In the genomic region with DNA sequence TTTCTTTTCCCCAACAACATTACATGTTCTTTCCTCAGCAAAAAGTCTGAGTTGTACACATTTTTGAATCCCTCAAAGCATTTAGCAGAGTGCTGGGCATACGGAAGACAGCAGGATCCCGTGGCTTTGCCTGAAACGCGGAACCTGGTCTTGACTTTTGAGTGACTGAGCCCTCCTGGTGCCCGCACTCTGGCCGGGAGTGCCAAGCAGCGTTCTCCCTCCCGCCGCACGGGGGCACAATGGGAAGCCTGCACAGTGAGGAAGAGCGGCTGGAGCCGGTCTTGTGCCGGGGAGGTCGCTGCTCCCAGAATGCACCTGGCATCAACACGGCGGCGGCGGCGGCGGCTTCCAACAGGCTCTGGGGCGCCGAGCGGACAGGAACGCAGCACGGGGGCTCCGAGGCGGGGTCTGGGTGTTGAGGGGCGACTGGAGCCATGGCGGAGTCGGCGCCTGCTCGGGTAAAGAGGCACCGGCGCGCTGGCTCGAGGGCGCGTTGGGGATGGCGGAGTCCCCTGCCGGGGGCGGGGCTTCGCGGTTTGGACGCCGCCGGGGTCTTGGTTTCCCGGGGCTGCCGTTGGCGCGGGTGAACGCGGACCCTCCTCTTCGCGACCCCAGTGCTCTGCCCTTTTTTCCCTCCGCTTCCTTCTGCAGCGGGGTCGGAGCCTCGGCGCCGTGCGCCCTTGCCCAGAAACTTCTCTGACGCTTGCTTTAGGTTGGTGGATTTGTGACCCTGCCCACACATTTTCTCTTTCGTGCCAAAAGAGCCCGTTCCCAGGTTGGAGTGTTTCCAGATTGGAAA, we compare ENCODE assay signal across 8 cellular contexts. TPM values are rescaled to one million over a fixed set of nuclear protein-coding genes. Genes with fewer than 3 reads are reported as not detected.
DNase-seq lines count a peak whose midpoint lies in the region; ATAC-seq and TF ChIP-seq lines count a peak whose summit lies in the region.

A gene (plus strand): TSS at position 307 of the 799 bp plus-strand sequence. CDS start 128 bp downstream, at position 435.

- H3K9me3 ChIP-seq in DOHH2 (ENCODE audit: control insufficient read depth, insufficient read depth, low read length) (peaks cover 11% of the 10 kb centered on the region; the same call in 1 of the 2 replicates), Karpas-422 (ENCODE audit: low read length) (peaks cover 6% of the 10 kb centered on the region; the same call in 1 of the 2 replicates), Peyer's patch (no peaks in the 10 kb centered on the region)

- H3F3A ChIP-seq in DOHH2 (ENCODE audit: control insufficient read depth, insufficient read depth), result peaks cover 4% of the 10 kb centered on the region; the same call in 1 of the 2 replicates

- peaks cover 4 to 7% (median 6%) of the 10 kb centered on the region in 3 donors for H3K36me3 Mint-ChIP-seq in naive thymus-derived CD8-positive, alpha-beta T cell

- H3K4me1 ChIP-seq in DOHH2 (ENCODE audit: control insufficient read depth, low read length) (peaks cover 24% of the 10 kb centered on the region), Karpas-422 (ENCODE audit: low read length) (peaks cover 22% of the 10 kb centered on the region), Peyer's patch (peaks cover 0 to 14% (median 5%) of the 10 kb centered on the region in 4 donors)

- H3K4me3 Mint-ChIP-seq in naive thymus-derived CD8-positive, alpha-beta T cell, result peak within 1 kb of the TSS; percentile 86 to 96 (median 91)

- H3K27ac ChIP-seq in DOHH2 (ENCODE audit: low read depth, low read length) (no peak within 1 kb of the TSS), Karpas-422 (ENCODE audit: low read length) (0 out of 2 replicates have a peak within 1 kb of the TSS, but pooled peaks have one; percentile 13), Peyer's patch (peak within 1 kb of the TSS; percentile 64 to 87 (median 66))

- peaks cover 42% of the 10 kb centered on the region for H3K79me2 ChIP-seq in DOHH2 (ENCODE audit: control insufficient read depth, low read length)
- peaks cover 48% of the 10 kb centered on the region for H3K79me2 ChIP-seq in Karpas-422 (ENCODE audit: low read length)

- H3K9me2 ChIP-seq in DOHH2 (replicated peaks; ENCODE audit: control insufficient read depth, low read length) (no peaks in the 10 kb centered on the region; the same call in 1 of the 2 replicates), Karpas-422 (replicated peaks; ENCODE audit: insufficient read depth, low read length) (no peaks in the 10 kb centered on the region)

- H3K9ac ChIP-seq in Karpas-422 (ENCODE audit: low read length), result peak within 1 kb of the TSS; percentile 91

- no peaks in the 10 kb centered on the region for H4K20me1 ChIP-seq in DOHH2 (ENCODE audit: control insufficient read depth, insufficient read depth, low read depth, low read length)
- no peaks in the 10 kb centered on the region for H4K20me1 ChIP-seq in Karpas-422 (ENCODE audit: insufficient read depth, low read depth, low read length)

- H3K4me1 Mint-ChIP-seq in naive thymus-derived CD8-positive, alpha-beta T cell, result peaks cover 11 to 49% (median 35%) of the 10 kb centered on the region in 4 donors

- peak within 1 kb of the TSS; percentile 76 to 94 (median 90) for H3K27ac Mint-ChIP-seq in naive thymus-derived CD8-positive, alpha-beta T cell

- peak within 1 kb of the TSS; percentile 86 for H3K4me3 ChIP-seq in DOHH2 (ENCODE audit: low read length)
- H3K4me3 ChIP-seq in Karpas-422 (ENCODE audit: low read length), result peak within 1 kb of the TSS; percentile 99
- H3K4me3 ChIP-seq in Peyer's patch, result peak within 1 kb of the TSS; percentile 78 to 96 (median 92)

- ATAC-seq in GM21786 (IDR thresholded peaks at IDR 0.05; ENCODE audit: unreplicated experiment), result peak; percentile 100
- peak; percentile 99 to 100 for ATAC-seq in naive thymus-derived CD8-positive, alpha-beta T cell

- H3K4me2 ChIP-seq in DOHH2 (ENCODE audit: low read length) (peak within 1 kb of the TSS; percentile 91), Karpas-422 (ENCODE audit: low read depth, low read length, poor library complexity, severe bottlenecking) (peak within 1 kb of the TSS; percentile 87)

- H3K27me3 Mint-ChIP-seq in naive thymus-derived CD8-positive, alpha-beta T cell, result peaks cover 0 to 6% (median 5%) of the 10 kb centered on the region in 5 donors

- peak; percentile 98 for TF ChIP-seq CTCF in DOHH2 (IDR thresholded peaks at IDR 0.05; ENCODE audit: low read depth, low read length, poor library complexity, severe bottlenecking)
- TF ChIP-seq CTCF in Peyer's patch (IDR thresholded peaks at IDR 0.05), result peak; percentile 78 to 92 (median 83)

- DNase-seq in Karpas-422 (peak; percentile 96), Peyer's patch (peak; percentile 92 to 95 (median 93)), fibroblast of gingiva (ENCODE audit: low read depth) (peak; percentile 83)
- peak; percentile 93 for DNase-seq in activated T-cell treated with anti-CD3 and anti-CD28 coated beads, Interleukin-2, amount 50 U/mL, for 48 hours
- DNase-seq in naive thymus-derived CD8-positive, alpha-beta T cell, result peak; percentile 80 to 91 (median 84)
- peak; percentile 71 to 84 (median 80) for DNase-seq in stimulated activated naive CD4-positive, alpha-beta T cell (lab: John Stamatoyannopoulos, UW)

- H3K36me3 ChIP-seq in DOHH2 (ENCODE audit: control insufficient read depth, low read length) (peaks cover 16% of the 10 kb centered on the region), Karpas-422 (ENCODE audit: insufficient read depth, low read length) (peaks cover 9% of the 10 kb centered on the region), Peyer's patch (no peaks in the 10 kb centered on the region)

- H2AFZ ChIP-seq in Karpas-422 (ENCODE audit: low read length), result peak within 1 kb of the TSS; percentile 96

- peak in 1 of 2 donors; percentile 39 for TF ChIP-seq POLR2A in Peyer's patch (IDR thresholded peaks at IDR 0.05)

- H3K9me3 Mint-ChIP-seq in naive thymus-derived CD8-positive, alpha-beta T cell, result peaks cover 0 to 9% (median 0%) of the 10 kb centered on the region in 9 donors

- POLR2A ChIA-PET in naive thymus-derived CD8-positive, alpha-beta T cell (lab: Charles Lee), result interaction anchor here (1.1 to 1.3 kb wide), 2 partner anchors 22 to 45 kb away, joined by 5 to 6 read pairs; a partner anchor contains a TSS

- peaks cover 19% of the 10 kb centered on the region for H3K27me3 ChIP-seq in DOHH2 (ENCODE audit: control insufficient read depth, low read length)
- no peaks in the 10 kb centered on the region for H3K27me3 ChIP-seq in Karpas-422 (ENCODE audit: low read length)
- no peaks in the 10 kb centered on the region for H3K27me3 ChIP-seq in Peyer's patch

RNA-seq across cellular contexts. Expression of the gene that starts here (rescaled TPM):
- 3.5 and 14.6 TPM in 2 replicates for total RNA-seq in Karpas-422 (2014; rRNA removed; shearing (Covaris generic); ENCODE audit: low replicate concordance)
- total RNA-seq in Peyer's patch, result 10 to 100 TPM; 19.8 to 24.9 (median 23.2) TPM
- total RNA-seq in naive thymus-derived CD8-positive, alpha-beta T cell, result 10 to 100 TPM; 19.2 to 19.7 TPM
- polyA plus RNA-seq in naive thymus-derived CD8-positive, alpha-beta T cell, result 1 to 10 TPM; 2.9 to 8.6 (median 3.7) TPM
